ENCODE assay signal across 22 cellular contexts in genomic region chr5:106152569-106152968, GRCh38.
DNase-seq lines count a peak whose midpoint lies in the region; ATAC-seq, FAIRE-seq and TF ChIP-seq lines count a peak whose summit lies in the region.
"Had no signal": no experiment of that assay in that cellular context is flagged by ENCODE, and none has a peak within 500 bp of the region (broad histone marks: within the 10 kb centered on the region; RNA-seq: fewer than 3 reads in every experiment).

No MANE protein-coding gene starts in this region.

- H3K9ac ChIP-seq in K562 (ENCODE audit: insufficient read depth in 1 of 2, low read depth in 2 of 2, low read length in 2 of 2), result no peak overlapping the region
- H3K9ac ChIP-seq: BLaER1 treated with 17β-estradiol and CSF1 and Interleukin-3, amounts not matched to agents 10 nM and 100 nM had no signal

- no peak overlapping the region for H3K4me3 ChIP-seq in A549
- H3K4me3 ChIP-seq in K562, result no peak overlapping the region
- no peak overlapping the region for H3K4me3 ChIP-seq in osteoblast (ENCODE audit: insufficient read depth, low read length)
- H3K4me3 ChIP-seq in small intestine (ENCODE audit: low read depth in 1 of 2, low read length in 2 of 2), result no peak overlapping the region
- H3K4me3 ChIP-seq: BLaER1 treated with 17β-estradiol and CSF1 and Interleukin-3, amounts not matched to agents 10 nM and 100 nM had no signal

- no peaks in the 10 kb centered on the region for H3K27me3 ChIP-seq in K562 (ENCODE audit: control insufficient read depth in 2 of 2, insufficient read depth in 2 of 2, low read length in 2 of 2)
- no peaks in the 10 kb centered on the region for H3K27me3 ChIP-seq in osteoblast (ENCODE audit: insufficient read depth, low read length)
- no peaks in the 10 kb centered on the region for H3K27me3 ChIP-seq in small intestine (ENCODE audit: control insufficient read depth in 2 of 2, insufficient read depth in 2 of 2, low read length in 2 of 2)
- H3K27me3 ChIP-seq: BLaER1 treated with 17β-estradiol and CSF1 and Interleukin-3, amounts not matched to agents 10 nM and 100 nM had no signal

- H4K20me1 ChIP-seq in K562 (replicated peaks; ENCODE audit: control insufficient read depth, insufficient read depth, low read length) (no peaks in the 10 kb centered on the region), osteoblast (ENCODE audit: insufficient read depth, low read length) (no peaks in the 10 kb centered on the region)
- H4K20me1 ChIP-seq: BLaER1 treated with 17β-estradiol and CSF1 and Interleukin-3, amounts not matched to agents 10 nM and 100 nM had no signal

- BruUV-seq in K562 (replicated peaks; lab: Mats Ljungman, UMichigan), result no TSS peak

- POLR2A ChIA-PET in A549 (lab: Yijun Ruan, JAX) (no interaction called here), K562 (lab: Yijun Ruan, JAX) (no interaction called here)

- TF ChIP-seq POLR2A in A549 (IDR thresholded peaks at IDR 0.05; ENCODE audit: low read length), result no peak
- no peak for TF ChIP-seq POLR2A in K562 (conservative IDR thresholded peaks at IDR 0.05)

- DNase-seq in A549 (ENCODE audit: low read depth in 1 of 2, low spot score in 1 of 2), result no peak
- no peak for DNase-seq in K562 (ENCODE audit: extremely low read depth in 1 of 4, low spot score in 3 of 4)
- peak; percentile 8 for DNase-seq in osteoblast (ENCODE audit: insufficient read length, low spot score, missing footprints)
- no peak for DNase-seq in stimulated activated CD8-positive, alpha-beta memory T cell treated with anti-CD3 and anti-CD28 coated beads, Interleukin-4, amount 100 ng/mL, for 48 hours
- DNase-seq in activated naive CD4-positive, alpha-beta T cell treated with Interleukin-2 at 50 U/mL for 16 hours, result no peak
- DNase-seq in small intestine, result no peak
- DNase-seq: 8988T; ACHN; AML-193; Caco-2; Calu3; CD4-positive, alpha-beta T cell; CD8-positive, alpha-beta T cell; DMS79 treated with DMSO at 0.1 percent for 48 hours; GF-D8 had no signal

- FAIRE-seq in A204.1 (lab: Jason Lieb, UNC) (peak; percentile 23), A549 (lab: Jason Lieb, UNC) (no peak), K562 (lab: Jason Lieb, UNC) (no peak), small intestine (lab: Jason Lieb, UNC) (no peak)
- FAIRE-seq: D721Med, G401.6, GM12891, GM19239 had no signal

- intact Hi-C loops in K562 (cut with micrococcal nuclease), result no loop called here

- CTCF ChIA-PET in A549 (lab: Yijun Ruan, JAX) (no interaction called here), K562 (lab: Yijun Ruan, JAX; ENCODE audit: low intra/inter-chr PET ratio) (no interaction called here)

- H3K36me3 ChIP-seq in K562 (ENCODE audit: control insufficient read depth, insufficient read depth, low read length) (no peaks in the 10 kb centered on the region), osteoblast (ENCODE audit: insufficient read depth, low read length) (no peaks in the 10 kb centered on the region), small intestine (ENCODE audit: control insufficient read depth in 2 of 2, insufficient read depth in 2 of 2, low read length in 2 of 2) (no peaks in the 10 kb centered on the region)
- H3K36me3 ChIP-seq: BLaER1 treated with 17β-estradiol and CSF1 and Interleukin-3, amounts not matched to agents 10 nM and 100 nM had no signal

- no peaks in the 10 kb centered on the region for H3K9me1 ChIP-seq in K562 (ENCODE audit: control insufficient read depth, insufficient read depth, low read length)

- ATAC-seq in A549 (no peak), K562 (no peak)
- ATAC-seq: CD8-positive, alpha-beta T cell had no signal

- H2AFZ ChIP-seq in K562 (ENCODE audit: low read depth, low read length) (no peak overlapping the region), osteoblast (ENCODE audit: low read length) (no peak overlapping the region)

- H3K27ac ChIP-seq in A549 (no peak overlapping the region), K562 (ENCODE audit: extremely low read depth, low read depth, low read length) (no peak overlapping the region), osteoblast (ENCODE audit: low read depth, low read length) (no peak overlapping the region), small intestine (ENCODE audit: low read depth in 1 of 2, low read length in 1 of 2) (no peak overlapping the region)
- H3K27ac ChIP-seq: BLaER1 treated with 17β-estradiol and CSF1 and Interleukin-3, amounts not matched to agents 10 nM and 100 nM; C4-2B had no signal

- H3K4me2 ChIP-seq in A549 (no peak overlapping the region), K562 (ENCODE audit: insufficient read depth, low read length) (no peak overlapping the region), osteoblast (ENCODE audit: insufficient read depth, low read length) (no peak overlapping the region)
- H3K4me2 ChIP-seq: BLaER1 treated with 17β-estradiol and CSF1 and Interleukin-3, amounts not matched to agents 10 nM and 100 nM had no signal

- TF ChIP-seq RAD21 in A549 (conservative IDR thresholded peaks at IDR 0.05 in 1 of 2, IDR thresholded peaks at IDR 0.05 in 1 of 2) (no peak), K562 (CRISPR knock-in tag; conservative IDR thresholded peaks at IDR 0.05 in 1 of 2, IDR thresholded peaks at IDR 0.05 in 1 of 2) (no peak)

- TF ChIP-seq CTCF in A549 (IDR thresholded peaks at IDR 0.05) (no peak), K562 (IDR thresholded peaks at IDR 0.05 in 2 of 3, conservative IDR thresholded peaks at IDR 0.05 in 1 of 3; ENCODE audit: insufficient read depth in 2 of 3, low read depth in 1 of 3, low read length in 3 of 3) (no peak), osteoblast (IDR thresholded peaks at IDR 0.05; ENCODE audit: extremely low read depth, low read depth, low read length) (no peak)

- H3K4me1 ChIP-seq in A549 (no peaks in the 10 kb centered on the region), K562 (replicated peaks in 1 of 2; ENCODE audit: control insufficient read depth in 2 of 2, insufficient read depth in 2 of 2, low read length in 2 of 2) (no peaks in the 10 kb centered on the region; a peak in 1 of 5 replicates), osteoblast (ENCODE audit: insufficient read depth, low read length) (no peaks in the 10 kb centered on the region), small intestine (ENCODE audit: control insufficient read depth in 2 of 2, insufficient read depth in 1 of 2, low read depth in 1 of 2, low read length in 1 of 2) (no peaks in the 10 kb centered on the region)
- H3K4me1 ChIP-seq: BLaER1 treated with 17β-estradiol and CSF1 and Interleukin-3, amounts not matched to agents 10 nM and 100 nM; Caco-2 had no signal

- H3K79me2 ChIP-seq in K562 (ENCODE audit: control insufficient read depth, insufficient read depth, low read length), result no peaks in the 10 kb centered on the region
- no peaks in the 10 kb centered on the region for H3K79me2 ChIP-seq in osteoblast (ENCODE audit: insufficient read depth, low read length)

- 66% methylated on average over 1 of the region's 1 CpG for WGBS in A549 (ENCODE audit: missing lambda C conversion rate)
- 0% methylated on average over 1 of the region's 1 CpG for WGBS in K562 (ENCODE audit: insufficient coverage, low coverage, missing lambda C conversion rate)
- 89% methylated on average over 1 of the region's 1 CpG for WGBS in small intestine, 3 donors

- TF ChIP-seq EP300 in A549 (IDR thresholded peaks at IDR 0.05) (no peak), K562 (IDR thresholded peaks at IDR 0.05; ENCODE audit: low read length) (no peak)

- H3K9me3 ChIP-seq in A549 (no peaks in the 10 kb centered on the region; the same call in 2 of the 3 replicates), K562 (replicated peaks; ENCODE audit: control insufficient read depth, insufficient read depth, low read depth, low read length) (no peaks in the 10 kb centered on the region), osteoblast (ENCODE audit: low read depth, low read length) (no peaks in the 10 kb centered on the region), small intestine (ENCODE audit: control insufficient read depth, low read depth) (no peaks in the 10 kb centered on the region)
- H3K9me3 ChIP-seq: Caco-2 had no signal

- in situ Hi-C loops in K562 (cut with MboI), result no loop called here

TF ChIP-seq in A549, 52 proteins besides CTCF, POLR2A, EP300 and RAD21:
- TF ChIP-seq TP53 (CRISPR knock-in tag; IDR thresholded peaks at IDR 0.05), result no peak
- TF ChIP-seq CEBPB (IDR thresholded peaks at IDR 0.05), result no peak
- peak; percentile 87 for TF ChIP-seq MAFK (IDR thresholded peaks at IDR 0.05; ENCODE audit: partially characterized antibody)
- no peak for TF ChIP-seq MAX (IDR thresholded peaks at IDR 0.05)
- no peak for TF ChIP-seq FOSB (CRISPR knock-in tag; IDR thresholded peaks at IDR 0.05)

TF ChIP-seq in K562, 482 proteins besides CTCF, POLR2A, EP300 and RAD21 (continues in another document):
- no peak for TF ChIP-seq EWSR1 (IDR thresholded peaks at IDR 0.05; ENCODE audit: borderline replicate concordance, low read depth, partially characterized antibody)
- TF ChIP-seq MYBL2 (IDR thresholded peaks at IDR 0.05; ENCODE audit: low read depth), result no peak
- TF ChIP-seq MYBL2 (CRISPR knock-in tag; IDR thresholded peaks at IDR 0.05; ENCODE audit: borderline replicate concordance), result no peak
- peak; percentile 72 for TF ChIP-seq C11orf30 (IDR thresholded peaks at IDR 0.05; ENCODE audit: low read depth)
- no peak for TF ChIP-seq ZBTB43 (CRISPR knock-in tag; IDR thresholded peaks at IDR 0.05)
- peak; percentile 84 for TF ChIP-seq MAFF (IDR thresholded peaks at IDR 0.05; ENCODE audit: low read length)
- TF ChIP-seq MAFK (IDR thresholded peaks at IDR 0.05; ENCODE audit: low read length), result peak; percentile 84
